In genomic region chrX:132636080-132636479, GRCh38 we compare ENCODE assay signal across 14 cellular contexts.
DNase-seq lines count a peak whose midpoint lies in the region; ATAC-seq, FAIRE-seq and TF ChIP-seq lines count a peak whose summit lies in the region.
"Had no signal": no experiment of that assay in that cellular context is flagged by ENCODE, and none has a peak within 500 bp of the region (broad histone marks: within the 10 kb centered on the region; RNA-seq: fewer than 3 reads in every experiment).

No MANE protein-coding gene starts in this region.

- no peaks in the 10 kb centered on the region for H3K36me3 ChIP-seq in RWPE2 (ENCODE audit: low read depth)
- H3K36me3 ChIP-seq in kidney (ENCODE audit: control insufficient read depth in 1 of 2, insufficient read depth in 2 of 2, low read length in 2 of 2), result no peaks in the 10 kb centered on the region

- H3K4me1 ChIP-seq in RWPE2 (ENCODE audit: insufficient read depth, poor library complexity, severe bottlenecking), result no peaks in the 10 kb centered on the region
- peaks cover 0 to 3% of the 10 kb centered on the region in 2 donors for H3K4me1 ChIP-seq in kidney (ENCODE audit: control insufficient read depth in 1 of 2, insufficient read depth in 1 of 2, low read depth in 1 of 2, low read length in 2 of 2)

- intact Hi-C loops in kidney (cut with DNase I), result no loop called here

- no peaks in the 10 kb centered on the region for H3K4me1 Mint-ChIP-seq in WTC11
- H3K4me1 Mint-ChIP-seq: activated CD4-positive, alpha-beta T cell treated with anti-CD3 and anti-CD28 coated beads, Interleukin-2, amount 10 ng/mL, durations not matched to agents 24 days and 14 days had no signal

- H3K4me3 ChIP-seq in RWPE2 (ENCODE audit: severe bottlenecking), result no peak overlapping the region
- H3K4me3 ChIP-seq in kidney (ENCODE audit: low read length in 2 of 2), result no peak overlapping the region

- DNase-seq in DMS153 treated with DMSO at 0.1 percent for 48 hours (lab: John Stamatoyannopoulos, UW; ENCODE audit: unreplicated experiment), result peak; percentile 12
- DNase-seq in HT-29 (ENCODE audit: low spot score), result peak; percentile 21
- no peak for DNase-seq in RWPE2 (ENCODE audit: low spot score)
- no peak for DNase-seq in kidney
- DNase-seq in WTC11 (ENCODE audit: low spot score), result no peak
- DNase-seq in D341Med (ENCODE audit: low spot score), result no peak
- no peak for DNase-seq in AG08395 (ENCODE audit: low spot score)
- DNase-seq: activated CD4-positive, alpha-beta T cell treated with anti-CD3 and anti-CD28 coated beads, Interleukin-2, amount 10 ng/mL, durations not matched to agents 24 days and 14 days; activated effector memory CD4-positive, alpha-beta T cell treated with Interleukin-2 at 50 U/mL for 16 hours; cerebellar nuclear complex; foreskin fibroblast; kidney glomerular epithelial cell; NCI-H446 had no signal

- TF ChIP-seq CTCF in RWPE2 (IDR thresholded peaks at IDR 0.05; ENCODE audit: poor library complexity, severe bottlenecking), result peak; percentile 25
- TF ChIP-seq CTCF in kidney (IDR thresholded peaks at IDR 0.05; ENCODE audit: borderline replicate concordance, extremely low read depth, insufficient read depth), result no peak
- no peak for TF ChIP-seq CTCF in WTC11 (IDR thresholded peaks at IDR 0.05)

- H3K27me3 ChIP-seq in RWPE2 (ENCODE audit: insufficient read depth, poor library complexity, severe bottlenecking), result no peaks in the 10 kb centered on the region

- POLR2A ChIA-PET in WTC11 (lab: Charles Lee), result no interaction called here

- H3K9ac ChIP-seq in kidney (ENCODE audit: low read length in 2 of 2), result no peak overlapping the region

- CTCF ChIA-PET in WTC11 (lab: Charles Lee), result interaction anchor here (0.6 to 1.6 kb wide), 5 partner anchors 40 to 104 kb away, joined by 3 to 7 read pairs (median 4); no protein-coding TSS in a partner anchor

- no peaks in the 10 kb centered on the region for H3K9me3 Mint-ChIP-seq in WTC11
- H3K9me3 Mint-ChIP-seq: activated CD4-positive, alpha-beta T cell treated with anti-CD3 and anti-CD28 coated beads, Interleukin-2, amount 10 ng/mL, durations not matched to agents 24 days and 14 days had no signal

- no peak overlapping the region for H3K27ac ChIP-seq in RWPE2 (ENCODE audit: poor library complexity, severe bottlenecking)
- no peak overlapping the region for H3K27ac ChIP-seq in kidney (ENCODE audit: low read depth in 2 of 2, low read length in 2 of 2)

- peak; percentile 27 for FAIRE-seq in kidney (lab: Jason Lieb, UNC)

- ATAC-seq in RWPE2 (ENCODE audit: low read depth) (no peak), WTC11 (no peak), HG03354 (IDR thresholded peaks at IDR 0.05; ENCODE audit: poor library complexity, severe bottlenecking, unreplicated experiment) (no peak)

- H3K9me3 ChIP-seq in RWPE2 (ENCODE audit: severe bottlenecking) (no peaks in the 10 kb centered on the region), kidney (ENCODE audit: control insufficient read depth in 1 of 2, low read length in 2 of 2) (no peaks in the 10 kb centered on the region)

- no peak overlapping the region for H3K4me3 Mint-ChIP-seq in WTC11
- H3K4me3 Mint-ChIP-seq: activated CD4-positive, alpha-beta T cell treated with anti-CD3 and anti-CD28 coated beads, Interleukin-2, amount 10 ng/mL, durations not matched to agents 24 days and 14 days had no signal

- no peak overlapping the region for H3K27ac Mint-ChIP-seq in WTC11
- H3K27ac Mint-ChIP-seq: activated CD4-positive, alpha-beta T cell treated with anti-CD3 and anti-CD28 coated beads, Interleukin-2, amount 10 ng/mL, durations not matched to agents 24 days and 14 days had no signal

- H3K36me3 Mint-ChIP-seq in WTC11, result no peaks in the 10 kb centered on the region

- no peaks in the 10 kb centered on the region; the same call in 1 of the 2 replicates for H3K27me3 Mint-ChIP-seq in WTC11 (ENCODE audit: low read depth)

TF ChIP-seq in WTC11, 78 proteins besides CTCF, POLR2A, EP300 and RAD21:
- no peak for TF ChIP-seq ZNF263 (CRISPR knock-in tag; IDR thresholded peaks at IDR 0.05; ENCODE audit: low read depth)

Comparison
In these comparisons a context has a peak if more than half of its experiments do, and no peak if none do; other contexts are left out.
1. DNase-seq: peak in DMS153 treated with DMSO at 0.1 percent for 48 hours (single experiment) and HT-29 (single experiment); none in RWPE2 (single experiment), kidney (single experiment), WTC11 (single experiment), D341Med (single experiment) and AG08395 (single experiment).